Comparison of ENCODE assay signal across 15 cellular contexts in genomic region chr17:76940738-76941350, GRCh38.
DNase-seq lines count a peak whose midpoint lies in the region; ATAC-seq, FAIRE-seq and TF ChIP-seq lines count a peak whose summit lies in the region.
"Had no signal": no experiment of that assay in that cellular context is flagged by ENCODE, and none has a peak within 500 bp of the region (broad histone marks: within the 10 kb centered on the region; RNA-seq: fewer than 3 reads in every experiment).

No MANE protein-coding gene starts in this region.

- peak; percentile 13 for TF ChIP-seq CTCF in cardiac muscle cell (IDR thresholded peaks at IDR 0.05; ENCODE audit: low read depth, low read length)
- TF ChIP-seq CTCF in NB4 (IDR thresholded peaks at IDR 0.05; ENCODE audit: low read depth, low read length), result peak; percentile 20
- TF ChIP-seq CTCF in bronchial epithelial cell (IDR thresholded peaks at IDR 0.05; ENCODE audit: insufficient read depth, low read length, severe bottlenecking), result peak; percentile 6
- TF ChIP-seq CTCF in RWPE1 (conservative IDR thresholded peaks at IDR 0.05; ENCODE audit: low read depth), result no peak
- TF ChIP-seq CTCF in psoas muscle (IDR thresholded peaks at IDR 0.05), result no peak
- TF ChIP-seq CTCF in suprapubic skin (IDR thresholded peaks at IDR 0.05), result no peak

- POLR2A ChIA-PET in RWPE1 (lab: Yijun Ruan, JAX; ENCODE audit: low non-redundant PET), result no interaction called here

- TF ChIP-seq EP300 in suprapubic skin (IDR thresholded peaks at IDR 0.05), result no peak

- CTCF ChIA-PET in RWPE1 (lab: Yijun Ruan, JAX), result interaction anchor here (0.8 kb wide), 1 partner anchor 115 kb away, joined by 3 read pairs; no protein-coding TSS in a partner anchor

- H3K4me1 ChIP-seq in cardiac muscle cell (ENCODE audit: low read depth), result no peaks in the 10 kb centered on the region
- H3K4me1 ChIP-seq in psoas muscle, result no peaks in the 10 kb centered on the region
- no peaks in the 10 kb centered on the region for H3K4me1 ChIP-seq in suprapubic skin
- H3K4me1 ChIP-seq: BLaER1 treated with 17β-estradiol and CSF1 and Interleukin-3, amounts not matched to agents 10 nM and 100 nM; esophagus squamous epithelium had no signal

- intact Hi-C loops in Right ventricle myocardium superior (cut with DNase I) (no loop called here), psoas muscle (cut with DNase I) (no loop called here)

- TF ChIP-seq POLR2A in NB4 (IDR thresholded peaks at IDR 0.05; ENCODE audit: extremely low read depth, insufficient read length), result no peak
- TF ChIP-seq POLR2A in suprapubic skin (IDR thresholded peaks at IDR 0.05), result no peak

- H3K9me3 ChIP-seq in cardiac muscle cell (ENCODE audit: low read depth) (no peaks in the 10 kb centered on the region), psoas muscle (no peaks in the 10 kb centered on the region), suprapubic skin (no peaks in the 10 kb centered on the region)
- H3K9me3 ChIP-seq: BLaER1 treated with 17β-estradiol and CSF1 and Interleukin-3, amounts not matched to agents 10 nM and 100 nM; esophagus squamous epithelium had no signal

- H3K27ac ChIP-seq in cardiac muscle cell, result no peak overlapping the region
- H3K27ac ChIP-seq in RWPE1, result no peak overlapping the region
- H3K27ac ChIP-seq in psoas muscle, result no peak overlapping the region
- H3K27ac ChIP-seq in suprapubic skin, result no peak overlapping the region
- H3K27ac ChIP-seq: BLaER1 treated with 17β-estradiol and CSF1 and Interleukin-3, amounts not matched to agents 10 nM and 100 nM; esophagus squamous epithelium had no signal

- no peak for FAIRE-seq in bronchial epithelial cell (lab: Jason Lieb, UNC)
- FAIRE-seq: islet of Langerhans had no signal

- H3K27me3 ChIP-seq in cardiac muscle cell (no peaks in the 10 kb centered on the region), bronchial epithelial cell (ENCODE audit: control insufficient read depth, insufficient read depth, low read length) (peaks cover 4% of the 10 kb centered on the region), psoas muscle (ENCODE audit: insufficient read depth in 3 of 3, low read length in 2 of 3) (peaks cover 0 to 11% (median 3%) of the 10 kb centered on the region in 3 donors), suprapubic skin (peaks cover 46% of the 10 kb centered on the region)
- H3K27me3 ChIP-seq: BLaER1 treated with 17β-estradiol and CSF1 and Interleukin-3, amounts not matched to agents 10 nM and 100 nM had no signal

- WGBS in psoas muscle, 3 donors, result 86 to 89% (median 88%) methylated on average over 13 of the region's 13 CpGs
- 85% methylated on average over 13 of the region's 13 CpGs for WGBS in suprapubic skin

- ATAC-seq in Right ventricle myocardium superior (ENCODE audit: poor library complexity) (no peak), psoas muscle (no peak)
- ATAC-seq: right cardiac atrium had no signal

- H3K36me3 ChIP-seq in cardiac muscle cell (no peaks in the 10 kb centered on the region), bronchial epithelial cell (ENCODE audit: control insufficient read depth, insufficient read depth, low read length) (no peaks in the 10 kb centered on the region), psoas muscle (ENCODE audit: insufficient read depth in 1 of 2, low read depth in 1 of 2) (no peaks in the 10 kb centered on the region), suprapubic skin (no peaks in the 10 kb centered on the region)
- H3K36me3 ChIP-seq: esophagus squamous epithelium had no signal

- DNase-seq in cardiac muscle cell (ENCODE audit: low read depth in 1 of 2, low spot score in 1 of 2), result no peak
- no peak for DNase-seq in Right ventricle myocardium superior
- DNase-seq in NB4 (ENCODE audit: low read depth), result no peak
- DNase-seq in bronchial epithelial cell (ENCODE audit: low read depth), result no peak
- DNase-seq in stimulated activated CD8-positive, alpha-beta memory T cell treated with anti-CD3 and anti-CD28 coated beads, Interleukin-4, amount 100 ng/mL, for 48 hours, result peak; percentile 46
- DNase-seq in RWPE1 (ENCODE audit: low spot score), result no peak
- DNase-seq in psoas muscle, result no peak
- DNase-seq in suprapubic skin (ENCODE audit: low spot score in 2 of 2), result no peak
- DNase-seq: activated CD8-positive, alpha-beta memory T cell treated with anti-CD3 and anti-CD28 coated beads, Interleukin-2, amount 50 U/mL, for 48 hours; esophagus squamous epithelium; NCI-H1105 treated with DMSO at 0.1 percent for 48 hours; trophoblast cell had no signal

- no peak overlapping the region for H3K4me3 ChIP-seq in cardiac muscle cell
- no peak overlapping the region for H3K4me3 ChIP-seq in NB4 (ENCODE audit: low read depth, low read length)
- no peak overlapping the region for H3K4me3 ChIP-seq in bronchial epithelial cell (ENCODE audit: low read depth, low read length)
- H3K4me3 ChIP-seq in psoas muscle, result no peak overlapping the region
- no peak overlapping the region for H3K4me3 ChIP-seq in suprapubic skin
- H3K4me3 ChIP-seq: BLaER1 treated with 17β-estradiol and CSF1 and Interleukin-3, amounts not matched to agents 10 nM and 100 nM; esophagus squamous epithelium had no signal

Comparison
In these comparisons a context has a peak if more than half of its experiments do, and no peak if none do; other contexts are left out.
1. CTCF ChIP-seq: peak in cardiac muscle cell (single experiment), NB4 (single experiment) and bronchial epithelial cell (single experiment); none in RWPE1 (single experiment), psoas muscle (single experiment) and suprapubic skin (0 of 2).